ENCODE assay signal across 15 cellular contexts in the genomic region with DNA sequence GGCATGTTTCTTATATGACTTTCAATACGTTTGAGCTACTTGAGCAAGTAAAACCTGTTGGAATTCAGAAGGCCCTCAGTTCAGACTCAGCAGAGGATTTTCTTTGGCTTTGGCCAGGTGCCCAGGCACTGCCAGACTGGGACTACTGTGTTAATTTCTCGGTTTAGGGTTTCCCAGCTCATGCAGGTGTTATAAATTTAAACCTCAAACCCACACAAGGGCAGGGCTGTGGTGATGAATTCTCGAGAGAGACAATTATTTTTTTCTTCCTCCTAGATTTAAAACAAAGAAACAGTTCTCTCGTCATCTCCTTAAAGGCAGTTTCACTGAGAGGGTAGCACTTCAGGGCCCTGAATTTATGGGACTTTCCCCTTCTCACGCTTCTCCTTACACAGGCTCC.
DNase-seq lines count a peak whose midpoint lies in the region; ATAC-seq and TF ChIP-seq lines count a peak whose summit lies in the region.
"Had no signal": no experiment of that assay in that cellular context is flagged by ENCODE, and none has a peak within 500 bp of the region (broad histone marks: within the 10 kb centered on the region; RNA-seq: fewer than 3 reads in every experiment).

No MANE protein-coding gene starts in this region.

- peak overlapping the region in 1 of 2 donors; percentile 54 for H3K27ac ChIP-seq in tibial artery
- H3K27ac ChIP-seq: epithelial cell of prostate, HL-60 had no signal

- intact Hi-C loops in tibial artery (cut with DNase I; ENCODE audit: low total_unique reads) = loop anchor here (10.0 kb wide), 1 partner anchor 115 kb away; no protein-coding TSS in a partner anchor

- no peaks in the 10 kb centered on the region for H3K36me3 ChIP-seq in tibial artery

- no peak for TF ChIP-seq CTCF in tibial artery (IDR thresholded peaks at IDR 0.05)

- H3K27me3 ChIP-seq in tibial artery = no peaks in the 10 kb centered on the region

- DNase-seq in D341Med (ENCODE audit: low spot score) (peak; percentile 38), HT1080 (ENCODE audit: low read depth) (peak; percentile 4), cerebellar cortex (ENCODE audit: low spot score) (peak; percentile 37), tibial artery (no peak)
- no peak for DNase-seq in stimulated activated CD4-positive, alpha-beta T cell treated with anti-CD3 and anti-CD28 coated beads, Interleukin-15, amount 100 ng/mL, for 24 hours
- no peak for DNase-seq in activated CD4-positive, alpha-beta T cell treated with anti-CD3 and anti-CD28 coated beads for 48 hours
- no peak for DNase-seq in activated CD4-positive, CD25-positive, alpha-beta regulatory T cell treated with anti-CD3 and anti-CD28 coated beads, Interleukin-2, amount 50 U/mL, for 72 hours
- DNase-seq: activated CD4-positive, CD25-positive, alpha-beta regulatory T cell; activated T-cell treated with anti-CD3 and anti-CD28 coated beads, Interleukin-2, amount 50 U/mL, for 72 hours; GDM1; NCI-H526 treated with DMSO at 0.1 percent for 48 hours; occipital lobe had no signal

- H3K4me3 ChIP-seq in tibial artery = no peak overlapping the region

- H3K4me1 ChIP-seq in tibial artery = peaks cover 0 to 65% (median 39%) of the 10 kb centered on the region in 4 donors

- peak; percentile 44 for ATAC-seq in GM19025 (IDR thresholded peaks at IDR 0.05; ENCODE audit: low read depth, unreplicated experiment)
- ATAC-seq: activated T-cell treated with anti-CD3 and anti-CD28 coated beads, Interleukin-2, amount 50 U/mL, for 72 hours had no signal

- no peaks in the 10 kb centered on the region for H3K9me3 ChIP-seq in tibial artery

Comparison
In these comparisons a context has a peak if more than half of its experiments do, and no peak if none do; other contexts are left out.
1. DNase-seq: peak in D341Med (single experiment), HT1080 (single experiment) and cerebellar cortex (single experiment); none in stimulated activated CD4-positive, alpha-beta T cell treated with anti-CD3 and anti-CD28 coated beads, Interleukin-15, amount 100 ng/mL, for 24 hours (single experiment), activated CD4-positive, alpha-beta T cell treated with anti-CD3 and anti-CD28 coated beads for 48 hours (single experiment), tibial artery (0 of 2) and activated CD4-positive, CD25-positive, alpha-beta regulatory T cell treated with anti-CD3 and anti-CD28 coated beads, Interleukin-2, amount 50 U/mL, for 72 hours (single experiment).